In the genomic region with DNA sequence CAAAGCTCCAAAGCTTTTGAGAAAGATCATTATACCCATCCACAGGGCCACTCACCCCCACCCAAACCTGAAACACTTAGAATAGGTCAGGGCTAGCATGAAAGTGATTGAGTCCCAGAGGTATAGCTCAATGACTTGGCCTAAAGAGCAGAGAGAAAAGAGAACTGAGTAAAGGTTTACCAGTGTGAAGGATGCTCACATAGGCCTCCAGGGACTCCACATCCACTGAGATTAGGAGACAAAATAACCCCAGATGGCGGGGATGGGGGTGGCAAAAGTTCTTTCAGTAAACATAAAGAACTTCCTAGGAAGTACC, we compare ENCODE assay signal across 20 cellular contexts. TPM values are rescaled to one million over a fixed set of nuclear protein-coding genes. Genes with fewer than 3 reads are reported as not detected.
A peak's percentile ranks its signal among the peaks of the same experiment; 100 is the strongest.
DNase-seq lines count a peak whose midpoint lies in the region; ATAC-seq, FAIRE-seq and TF ChIP-seq lines count a peak whose summit lies in the region.
"Had no signal": no experiment of that assay in that cellular context is flagged by ENCODE, and none has a peak within 500 bp of the region (broad histone marks: within the 10 kb centered on the region; RNA-seq: fewer than 3 reads in every experiment).

No MANE protein-coding gene starts in this region.

- H3K27me3 Mint-ChIP-seq in activated T-helper 17 cell treated with anti-CD3 and anti-CD28 coated beads, Interleukin-2, amount 50 U/mL, for 72 hours: no peaks in the 10 kb centered on the region
- H3K27me3 Mint-ChIP-seq in activated T-cell treated with anti-CD3 and anti-CD28 coated beads, Interleukin-2, amount 50 U/mL, for 24 hours: no peaks in the 10 kb centered on the region
- H3K27me3 Mint-ChIP-seq: activated CD4-positive, alpha-beta memory T cell treated with anti-CD3 and anti-CD28 coated beads, Interleukin-2, amount 10 ng/mL, durations not matched to agents 7 days and 5 days; memory B cell; natural killer cell treated with Interleukin-12 subunit alpha and Interleukin-12 subunit beta and Interleukin-15 and Interleukin-18, amount 100 ng/mL, for 72 hours had no signal

- H3K27me3 ChIP-seq in sigmoid colon: no peaks in the 10 kb centered on the region
- H3K27me3 ChIP-seq: vagina had no signal

- intact Hi-C loops in sigmoid colon (cut with DNase I): no loop called here

- TF ChIP-seq EP300 in sigmoid colon (IDR thresholded peaks at IDR 0.05): no peak

- peaks cover 0 to 24% (median 4%) of the 10 kb centered on the region in 4 donors for H3K36me3 ChIP-seq in sigmoid colon

- no peaks in the 10 kb centered on the region for H3K9me3 Mint-ChIP-seq in activated T-helper 17 cell treated with anti-CD3 and anti-CD28 coated beads, Interleukin-2, amount 50 U/mL, for 72 hours
- no peaks in the 10 kb centered on the region for H3K9me3 Mint-ChIP-seq in activated T-cell treated with anti-CD3 and anti-CD28 coated beads, Interleukin-2, amount 50 U/mL, for 24 hours
- H3K9me3 Mint-ChIP-seq: activated CD4-positive, alpha-beta memory T cell treated with anti-CD3 and anti-CD28 coated beads, Interleukin-2, amount 10 ng/mL, durations not matched to agents 7 days and 5 days; memory B cell; natural killer cell treated with Interleukin-12 subunit alpha and Interleukin-12 subunit beta and Interleukin-15 and Interleukin-18, amount 100 ng/mL, for 72 hours had no signal

- no peak for TF ChIP-seq CTCF in sigmoid colon (IDR thresholded peaks at IDR 0.05)

- peaks cover 42% of the 10 kb centered on the region for H3K36me3 Mint-ChIP-seq in activated T-helper 17 cell treated with anti-CD3 and anti-CD28 coated beads, Interleukin-2, amount 50 U/mL, for 72 hours (ENCODE audit: low read depth)
- H3K36me3 Mint-ChIP-seq in activated T-cell treated with anti-CD3 and anti-CD28 coated beads, Interleukin-2, amount 50 U/mL, for 24 hours (ENCODE audit: low read depth): peaks cover 50% of the 10 kb centered on the region
- H3K36me3 Mint-ChIP-seq: natural killer cell treated with Interleukin-12 subunit alpha and Interleukin-12 subunit beta and Interleukin-15 and Interleukin-18, amount 100 ng/mL, for 72 hours had no signal

- FAIRE-seq in GM12891 (lab: Jason Lieb, UNC): no peak
- FAIRE-seq: astrocyte, RCC 7860 had no signal

- TF ChIP-seq POLR2A in GM12891 (IDR thresholded peaks at IDR 0.05; ENCODE audit: low read depth, low read length): no peak
- no peak for TF ChIP-seq POLR2A in sigmoid colon (IDR thresholded peaks at IDR 0.05)
- TF ChIP-seq POLR2A in erythroblast (IDR thresholded peaks at IDR 0.05; ENCODE audit: low read length): no peak

- H3K27ac Mint-ChIP-seq in activated T-helper 17 cell treated with anti-CD3 and anti-CD28 coated beads, Interleukin-2, amount 50 U/mL, for 72 hours: no peak overlapping the region
- no peak overlapping the region for H3K27ac Mint-ChIP-seq in activated T-cell treated with anti-CD3 and anti-CD28 coated beads, Interleukin-2, amount 50 U/mL, for 24 hours
- H3K27ac Mint-ChIP-seq: activated CD4-positive, alpha-beta memory T cell treated with anti-CD3 and anti-CD28 coated beads, Interleukin-2, amount 10 ng/mL, durations not matched to agents 7 days and 5 days; memory B cell; natural killer cell treated with Interleukin-12 subunit alpha and Interleukin-12 subunit beta and Interleukin-15 and Interleukin-18, amount 100 ng/mL, for 72 hours had no signal

- WGBS in sigmoid colon, 2 donors: 89 to 96% methylated on average over 1 of the region's 1 CpG

- H3K9me3 ChIP-seq in sigmoid colon: no peaks in the 10 kb centered on the region
- H3K9me3 ChIP-seq: psoas muscle, vagina had no signal

- H3K4me3 ChIP-seq in sigmoid colon: no peak overlapping the region
- H3K4me3 ChIP-seq: coronary artery, psoas muscle, vagina had no signal

- H3K4me3 Mint-ChIP-seq in activated T-helper 17 cell treated with anti-CD3 and anti-CD28 coated beads, Interleukin-2, amount 50 U/mL, for 72 hours: no peak overlapping the region
- H3K4me3 Mint-ChIP-seq in activated T-cell treated with anti-CD3 and anti-CD28 coated beads, Interleukin-2, amount 50 U/mL, for 24 hours: no peak overlapping the region
- H3K4me3 Mint-ChIP-seq: activated CD4-positive, alpha-beta memory T cell treated with anti-CD3 and anti-CD28 coated beads, Interleukin-2, amount 10 ng/mL, durations not matched to agents 7 days and 5 days; memory B cell; natural killer cell treated with Interleukin-12 subunit alpha and Interleukin-12 subunit beta and Interleukin-15 and Interleukin-18, amount 100 ng/mL, for 72 hours had no signal

- peak; percentile 65 for ATAC-seq in GM21367 (IDR thresholded peaks at IDR 0.05; ENCODE audit: unreplicated experiment)
- peak; percentile 33 for ATAC-seq in HG02884 (IDR thresholded peaks at IDR 0.05; ENCODE audit: unreplicated experiment)
- peak; percentile 35 for ATAC-seq in activated T-helper 17 cell treated with anti-CD3 and anti-CD28 coated beads, Interleukin-2, amount 50 U/mL, for 72 hours (replicated peaks)
- ATAC-seq in GM19452 (IDR thresholded peaks at IDR 0.05; ENCODE audit: unreplicated experiment): no peak
- ATAC-seq: psoas muscle had no signal

- peaks cover 0 to 12% (median 4%) of the 10 kb centered on the region in 4 donors for H3K4me1 ChIP-seq in sigmoid colon
- H3K4me1 ChIP-seq: psoas muscle, vagina had no signal

- H3K4me1 Mint-ChIP-seq in activated T-helper 17 cell treated with anti-CD3 and anti-CD28 coated beads, Interleukin-2, amount 50 U/mL, for 72 hours: peaks cover 5% of the 10 kb centered on the region
- peaks cover 41% of the 10 kb centered on the region for H3K4me1 Mint-ChIP-seq in activated T-cell treated with anti-CD3 and anti-CD28 coated beads, Interleukin-2, amount 50 U/mL, for 24 hours (ENCODE audit: low read depth)

- no peak overlapping the region for H3K27ac ChIP-seq in sigmoid colon
- H3K27ac ChIP-seq: psoas muscle, vagina had no signal

- DNase-seq in GM12891 (ENCODE audit: insufficient read length, low spot score) (no peak), sigmoid colon (no peak), erythroblast (lab: John Stamatoyannopoulos, UW) (no peak)
- no peak for DNase-seq in activated T-cell treated with anti-CD3 and anti-CD28 coated beads, Interleukin-2, amount 50 U/mL, for 24 hours
- DNase-seq: activated CD4-positive, alpha-beta memory T cell treated with anti-CD3 and anti-CD28 coated beads, Interleukin-2, amount 10 ng/mL, durations not matched to agents 7 days and 5 days; activated gamma-delta T cell; NCI-H1930; psoas muscle had no signal

TF ChIP-seq in GM12891, 5 proteins besides CTCF, POLR2A, EP300 and RAD21:
- TF ChIP-seq POU2F2 (IDR thresholded peaks at IDR 0.05; ENCODE audit: low read depth, low read length) (no peak), SPI1 (IDR thresholded peaks at IDR 0.05; ENCODE audit: low read depth, low read length) (peak; percentile 36; the same call in 1 of the 2 replicates)
TF ChIP-seq in GM12891: peak in this region for 1.

RNA-seq across cellular contexts. Expression of a gene that starts 12.2 kb away (rescaled TPM):
- polyA plus RNA-seq in GM12891 (2012; ENCODE audit: low read depth, missing spikeins): 2.7 TPM
- 10 to 100 TPM in 1 of 2 donors, 1 to 10 TPM in 1; 7.7 to 10.3 TPM for total RNA-seq in activated T-helper 17 cell treated with anti-CD3 and anti-CD28 coated beads, Interleukin-2, amount 50 U/mL, for 72 hours
- total RNA-seq in sigmoid colon: 10 to 100 TPM; 11.5 to 20.8 (median 18.9) TPM
- 10 to 100 TPM in 2 of 3 donors, 1 to 10 TPM in 1; 8.8 to 15.0 (median 13.9) TPM for polyA plus RNA-seq in sigmoid colon

RNA-seq across cellular contexts. Expression of a gene that starts 54.2 kb away (rescaled TPM):
- not detected for polyA plus RNA-seq in GM12891 (2012; ENCODE audit: low read depth, missing spikeins)
- not detected for total RNA-seq in activated T-helper 17 cell treated with anti-CD3 and anti-CD28 coated beads, Interleukin-2, amount 50 U/mL, for 72 hours
- total RNA-seq in sigmoid colon: under 1 TPM in 1 of 4 donors, not detected in 3; 0.14 TPM
- polyA plus RNA-seq in sigmoid colon: under 1 TPM in 1 of 3 donors, not detected in 2; 0.06 TPM
- total RNA-seq: activated CD4-positive, alpha-beta memory T cell treated with anti-CD3 and anti-CD28 coated beads, Interleukin-2, amount 10 ng/mL, durations not matched to agents 7 days and 5 days; astrocyte; HepG2; MCF 10A; natural killer cell treated with Interleukin-12 subunit alpha and Interleukin-12 subunit beta and Interleukin-15 and Interleukin-18, amount 100 ng/mL, for 72 hours; psoas muscle; vagina had no signal
- polyA plus RNA-seq: HepG2, psoas muscle had no signal
